Comparison of ENCODE assay signal across 8 cellular contexts in genomic region chr9:137200311-137201204, GRCh38.
A peak's percentile ranks its signal among the peaks of the same experiment; 100 is the strongest.
DNase-seq lines count a peak whose midpoint lies in the region; ATAC-seq and FAIRE-seq lines count a peak whose summit lies in the region.

Gene TPRN, minus strand, starts transcription at chr9:137200741. Its CDS starts 30 bp downstream, at chr9:137200711.

- DNase-seq in Ammon's horn (ENCODE audit: low spot score) (peak; percentile 99), GM19238 (ENCODE audit: insufficient read length, low spot score) (peak; percentile 100), NCI-H524 (lab: John Stamatoyannopoulos, UW) (peak; percentile 100), kidney tubule cell (ENCODE audit: low spot score) (peak; percentile 99)
- peak; percentile 99 for DNase-seq in activated CD4-positive, alpha-beta T cell treated with anti-CD3 and anti-CD28 coated beads for 4 hours
- DNase-seq in stimulated activated CD4-positive, alpha-beta T cell treated with anti-CD3 and anti-CD28 coated beads, Interleukin-1b, Interleukin-23, amount 100 ng/mL, for 24 hours (ENCODE audit: low read depth in 4 of 4, low spot score in 1 of 4): peak; percentile 87 to 99 (median 97)

- ATAC-seq in HG03442 (IDR thresholded peaks at IDR 0.05; ENCODE audit: unreplicated experiment): peak; percentile 80

- peak; percentile 41 for FAIRE-seq in colon (lab: Jason Lieb, UNC)

Comparison
In these comparisons a context has a peak if more than half of its experiments do, and no peak if none do; other contexts are left out.
1. Peak in every context shown above with its lines: DNase-seq and ATAC-seq.